Comparison of ENCODE assay signal across 8 cellular contexts in genomic region chr3:185825639-185826481, GRCh38. TPM values are rescaled to one million over a fixed set of nuclear protein-coding genes. Genes with fewer than 3 reads are reported as not detected.
DNase-seq lines count a peak whose midpoint lies in the region; ATAC-seq and TF ChIP-seq lines count a peak whose summit lies in the region.

No MANE protein-coding gene starts in this region.

- CTCF ChIA-PET in Calu3 (lab: Charles Lee) = interaction anchor here (0.8 to 1.5 kb wide), 2 partner anchors 82 to 118 kb away, joined by 3 to 4 read pairs; no protein-coding TSS in a partner anchor

- H3K36me3 ChIP-seq in neuron (ENCODE audit: insufficient read depth, low read length) = peaks cover 15% of the 10 kb centered on the region

- H3K9me3 Mint-ChIP-seq in Calu3 (ENCODE audit: low read depth, unreplicated experiment) = peaks cover 13% of the 10 kb centered on the region

- peaks cover 95% of the 10 kb centered on the region for H3K36me3 Mint-ChIP-seq in Calu3 (ENCODE audit: insufficient read depth, unreplicated experiment)

- H3K27me3 Mint-ChIP-seq in Calu3 (ENCODE audit: unreplicated experiment) = no peaks in the 10 kb centered on the region

- no peaks in the 10 kb centered on the region for H3K27me3 ChIP-seq in neuron (ENCODE audit: insufficient read depth, low read length)

- peak; percentile 38 for ATAC-seq in GM21717 (IDR thresholded peaks at IDR 0.05; ENCODE audit: unreplicated experiment)
- ATAC-seq in GM21737 (IDR thresholded peaks at IDR 0.05; ENCODE audit: unreplicated experiment) = no peak
- no peak for ATAC-seq in GM18519 (IDR thresholded peaks at IDR 0.05; ENCODE audit: low FRiP score, unreplicated experiment)

- H2AFZ ChIP-seq in neuron (ENCODE audit: low read depth, low read length) = peak overlapping the region; percentile 85

- BruUV-seq in Calu3 (replicated peaks; lab: Mats Ljungman, UMichigan) = no TSS peak

- peaks cover 40% of the 10 kb centered on the region for H3K4me1 Mint-ChIP-seq in Calu3 (ENCODE audit: low read depth, unreplicated experiment)

- DNase-seq in Calu3 (peak; percentile 83), NCI-H1105 (lab: John Stamatoyannopoulos, UW) (peak; percentile 45), fibroblast of the aortic adventitia (ENCODE audit: low read depth) (peak; percentile 48)
- peak; percentile 66 for DNase-seq in activated CD8-positive, alpha-beta memory T cell treated with anti-CD3 and anti-CD28 coated beads, Interleukin-2, amount 50 U/mL, for 48 hours

- H3K4me1 ChIP-seq in neuron (ENCODE audit: insufficient read depth, low read length) = peaks cover 20% of the 10 kb centered on the region

- H3K9me3 ChIP-seq in neuron (ENCODE audit: low read length) = no peaks in the 10 kb centered on the region

- TF ChIP-seq CTCF in Calu3 (IDR thresholded peaks at IDR 0.05; ENCODE audit: unreplicated experiment) = no peak
- no peak for TF ChIP-seq CTCF in fibroblast of the aortic adventitia (IDR thresholded peaks at IDR 0.05; ENCODE audit: insufficient read depth, low read length)

- intact Hi-C loops in Calu3 (cut with micrococcal nuclease; ENCODE audit: unreplicated experiment) = no loop called here

- peak overlapping the region; percentile 75 for H3K4me3 Mint-ChIP-seq in Calu3 (ENCODE audit: low read depth, unreplicated experiment)

- H3K4me3 ChIP-seq in fibroblast of the aortic adventitia (ENCODE audit: low read depth, low read length) = peak overlapping the region; percentile 96
- H3K4me3 ChIP-seq in neuron (ENCODE audit: low read length) = peak overlapping the region; percentile 99

- H3K27ac Mint-ChIP-seq in Calu3 (ENCODE audit: unreplicated experiment) = peak overlapping the region; percentile 98

RNA-seq across cellular contexts. Expression of gene IGF2BP2, which starts 1.0 kb away (rescaled TPM):
- total RNA-seq in Calu3 (2022) = 150 and 156 TPM in 2 replicates
- total RNA-seq in fibroblast of the aortic adventitia (ENCODE audit: low replicate concordance) = 40.1 and 99.3 TPM in 2 replicates
